ENCODE assay signal across 1 cellular context in the genomic region with DNA sequence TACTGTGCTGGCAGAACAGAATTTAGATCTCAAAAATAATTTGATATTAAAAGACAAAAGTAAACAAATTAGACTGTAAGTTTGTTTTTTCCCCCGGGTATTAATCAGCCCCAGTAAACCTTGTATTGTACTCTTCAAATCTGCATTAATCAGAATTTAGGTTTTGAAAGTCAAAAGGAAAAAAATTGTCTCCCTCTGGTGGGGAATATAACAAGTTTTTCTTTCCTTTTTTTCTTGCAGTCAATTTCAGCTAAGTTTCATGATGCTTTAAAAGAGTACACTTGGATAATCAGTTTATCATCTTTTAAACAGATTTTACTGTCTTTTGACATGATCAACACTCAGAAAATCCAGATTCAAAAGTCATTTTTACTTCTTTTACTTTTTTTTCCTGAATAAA.
TF ChIP-seq lines count a peak whose summit lies in the region.

No MANE protein-coding gene starts in this region.

TF ChIP-seq in GM23338, 12 proteins besides CTCF, POLR2A, EP300 and RAD21 (continued from another document):
- TF ChIP-seq, protein P1, sequence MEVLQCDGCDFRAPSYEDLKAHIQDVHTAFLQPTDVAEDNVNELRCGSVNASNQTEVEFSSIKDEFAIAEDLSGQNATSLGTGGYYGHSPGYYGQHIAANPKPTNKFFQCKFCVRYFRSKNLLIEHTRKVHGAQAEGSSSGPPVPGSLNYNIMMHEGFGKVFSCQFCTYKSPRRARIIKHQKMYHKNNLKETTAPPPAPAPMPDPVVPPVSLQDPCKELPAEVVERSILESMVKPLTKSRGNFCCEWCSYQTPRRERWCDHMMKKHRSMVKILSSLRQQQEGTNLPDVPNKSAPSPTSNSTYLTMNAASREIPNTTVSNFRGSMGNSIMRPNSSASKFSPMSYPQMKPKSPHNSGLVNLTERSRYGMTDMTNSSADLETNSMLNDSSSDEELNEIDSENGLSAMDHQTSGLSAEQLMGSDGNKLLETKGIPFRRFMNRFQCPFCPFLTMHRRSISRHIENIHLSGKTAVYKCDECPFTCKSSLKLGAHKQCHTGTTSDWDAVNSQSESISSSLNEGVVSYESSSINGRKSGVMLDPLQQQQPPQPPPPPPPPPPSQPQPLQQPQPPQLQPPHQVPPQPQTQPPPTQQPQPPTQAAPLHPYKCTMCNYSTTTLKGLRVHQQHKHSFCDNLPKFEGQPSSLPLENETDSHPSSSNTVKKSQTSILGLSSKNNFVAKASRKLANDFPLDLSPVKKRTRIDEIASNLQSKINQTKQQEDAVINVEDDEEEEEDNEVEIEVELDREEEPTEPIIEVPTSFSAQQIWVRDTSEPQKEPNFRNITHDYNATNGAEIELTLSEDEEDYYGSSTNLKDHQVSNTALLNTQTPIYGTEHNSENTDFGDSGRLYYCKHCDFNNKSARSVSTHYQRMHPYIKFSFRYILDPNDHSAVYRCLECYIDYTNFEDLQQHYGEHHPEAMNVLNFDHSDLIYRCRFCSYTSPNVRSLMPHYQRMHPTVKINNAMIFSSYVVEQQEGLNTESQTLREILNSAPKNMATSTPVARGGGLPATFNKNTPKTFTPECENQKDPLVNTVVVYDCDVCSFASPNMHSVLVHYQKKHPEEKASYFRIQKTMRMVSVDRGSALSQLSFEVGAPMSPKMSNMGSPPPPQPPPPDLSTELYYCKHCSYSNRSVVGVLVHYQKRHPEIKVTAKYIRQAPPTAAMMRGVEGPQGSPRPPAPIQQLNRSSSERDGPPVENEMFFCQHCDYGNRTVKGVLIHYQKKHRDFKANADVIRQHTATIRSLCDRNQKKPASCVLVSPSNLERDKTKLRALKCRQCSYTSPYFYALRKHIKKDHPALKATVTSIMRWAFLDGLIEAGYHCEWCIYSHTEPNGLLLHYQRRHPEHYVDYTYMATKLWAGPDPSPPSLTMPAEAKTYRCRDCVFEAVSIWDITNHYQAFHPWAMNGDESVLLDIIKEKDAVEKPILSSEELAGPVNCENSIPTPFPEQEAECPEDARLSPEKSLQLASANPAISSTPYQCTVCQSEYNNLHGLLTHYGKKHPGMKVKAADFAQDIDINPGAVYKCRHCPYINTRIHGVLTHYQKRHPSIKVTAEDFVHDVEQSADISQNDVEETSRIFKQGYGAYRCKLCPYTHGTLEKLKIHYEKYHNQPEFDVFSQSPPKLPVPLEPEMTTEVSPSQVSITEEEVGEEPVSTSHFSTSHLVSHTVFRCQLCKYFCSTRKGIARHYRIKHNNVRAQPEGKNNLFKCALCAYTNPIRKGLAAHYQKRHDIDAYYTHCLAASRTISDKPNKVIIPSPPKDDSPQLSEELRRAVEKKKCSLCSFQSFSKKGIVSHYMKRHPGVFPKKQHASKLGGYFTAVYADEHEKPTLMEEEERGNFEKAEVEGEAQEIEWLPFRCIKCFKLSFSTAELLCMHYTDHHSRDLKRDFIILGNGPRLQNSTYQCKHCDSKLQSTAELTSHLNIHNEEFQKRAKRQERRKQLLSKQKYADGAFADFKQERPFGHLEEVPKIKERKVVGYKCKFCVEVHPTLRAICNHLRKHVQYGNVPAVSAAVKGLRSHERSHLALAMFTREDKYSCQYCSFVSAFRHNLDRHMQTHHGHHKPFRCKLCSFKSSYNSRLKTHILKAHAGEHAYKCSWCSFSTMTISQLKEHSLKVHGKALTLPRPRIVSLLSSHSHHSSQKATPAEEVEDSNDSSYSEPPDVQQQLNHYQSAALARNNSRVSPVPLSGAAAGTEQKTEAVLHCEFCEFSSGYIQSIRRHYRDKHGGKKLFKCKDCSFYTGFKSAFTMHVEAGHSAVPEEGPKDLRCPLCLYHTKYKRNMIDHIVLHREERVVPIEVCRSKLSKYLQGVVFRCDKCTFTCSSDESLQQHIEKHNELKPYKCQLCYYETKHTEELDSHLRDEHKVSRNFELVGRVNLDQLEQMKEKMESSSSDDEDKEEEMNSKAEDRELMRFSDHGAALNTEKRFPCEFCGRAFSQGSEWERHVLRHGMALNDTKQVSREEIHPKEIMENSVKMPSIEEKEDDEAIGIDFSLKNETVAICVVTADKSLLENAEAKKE (CRISPR knock-in tag; IDR thresholded peaks at IDR 0.05): no peak
- TF ChIP-seq, protein P2, sequence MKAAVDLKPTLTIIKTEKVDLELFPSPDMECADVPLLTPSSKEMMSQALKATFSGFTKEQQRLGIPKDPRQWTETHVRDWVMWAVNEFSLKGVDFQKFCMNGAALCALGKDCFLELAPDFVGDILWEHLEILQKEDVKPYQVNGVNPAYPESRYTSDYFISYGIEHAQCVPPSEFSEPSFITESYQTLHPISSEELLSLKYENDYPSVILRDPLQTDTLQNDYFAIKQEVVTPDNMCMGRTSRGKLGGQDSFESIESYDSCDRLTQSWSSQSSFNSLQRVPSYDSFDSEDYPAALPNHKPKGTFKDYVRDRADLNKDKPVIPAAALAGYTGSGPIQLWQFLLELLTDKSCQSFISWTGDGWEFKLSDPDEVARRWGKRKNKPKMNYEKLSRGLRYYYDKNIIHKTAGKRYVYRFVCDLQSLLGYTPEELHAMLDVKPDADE (IDR thresholded peaks at IDR 0.05): no peak
- no peak for TF ChIP-seq STAT1 (IDR thresholded peaks at IDR 0.05; ENCODE audit: unreplicated experiment)
- no peak for TF ChIP-seq POLR2AphosphoS5 (IDR thresholded peaks at IDR 0.05; ENCODE audit: low read depth)
- no peak for TF ChIP-seq EZH2 (IDR thresholded peaks at IDR 0.05; ENCODE audit: low read depth, unreplicated experiment)
- TF ChIP-seq, protein P3, sequence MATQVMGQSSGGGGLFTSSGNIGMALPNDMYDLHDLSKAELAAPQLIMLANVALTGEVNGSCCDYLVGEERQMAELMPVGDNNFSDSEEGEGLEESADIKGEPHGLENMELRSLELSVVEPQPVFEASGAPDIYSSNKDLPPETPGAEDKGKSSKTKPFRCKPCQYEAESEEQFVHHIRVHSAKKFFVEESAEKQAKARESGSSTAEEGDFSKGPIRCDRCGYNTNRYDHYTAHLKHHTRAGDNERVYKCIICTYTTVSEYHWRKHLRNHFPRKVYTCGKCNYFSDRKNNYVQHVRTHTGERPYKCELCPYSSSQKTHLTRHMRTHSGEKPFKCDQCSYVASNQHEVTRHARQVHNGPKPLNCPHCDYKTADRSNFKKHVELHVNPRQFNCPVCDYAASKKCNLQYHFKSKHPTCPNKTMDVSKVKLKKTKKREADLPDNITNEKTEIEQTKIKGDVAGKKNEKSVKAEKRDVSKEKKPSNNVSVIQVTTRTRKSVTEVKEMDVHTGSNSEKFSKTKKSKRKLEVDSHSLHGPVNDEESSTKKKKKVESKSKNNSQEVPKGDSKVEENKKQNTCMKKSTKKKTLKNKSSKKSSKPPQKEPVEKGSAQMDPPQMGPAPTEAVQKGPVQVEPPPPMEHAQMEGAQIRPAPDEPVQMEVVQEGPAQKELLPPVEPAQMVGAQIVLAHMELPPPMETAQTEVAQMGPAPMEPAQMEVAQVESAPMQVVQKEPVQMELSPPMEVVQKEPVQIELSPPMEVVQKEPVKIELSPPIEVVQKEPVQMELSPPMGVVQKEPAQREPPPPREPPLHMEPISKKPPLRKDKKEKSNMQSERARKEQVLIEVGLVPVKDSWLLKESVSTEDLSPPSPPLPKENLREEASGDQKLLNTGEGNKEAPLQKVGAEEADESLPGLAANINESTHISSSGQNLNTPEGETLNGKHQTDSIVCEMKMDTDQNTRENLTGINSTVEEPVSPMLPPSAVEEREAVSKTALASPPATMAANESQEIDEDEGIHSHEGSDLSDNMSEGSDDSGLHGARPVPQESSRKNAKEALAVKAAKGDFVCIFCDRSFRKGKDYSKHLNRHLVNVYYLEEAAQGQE (IDR thresholded peaks at IDR 0.05; ENCODE audit: unreplicated experiment): no peak
- no peak for TF ChIP-seq ZNF114 (CRISPR knock-in tag; IDR thresholded peaks at IDR 0.05)
